9 cellular contexts compared by ENCODE assay signal in the genomic region with DNA sequence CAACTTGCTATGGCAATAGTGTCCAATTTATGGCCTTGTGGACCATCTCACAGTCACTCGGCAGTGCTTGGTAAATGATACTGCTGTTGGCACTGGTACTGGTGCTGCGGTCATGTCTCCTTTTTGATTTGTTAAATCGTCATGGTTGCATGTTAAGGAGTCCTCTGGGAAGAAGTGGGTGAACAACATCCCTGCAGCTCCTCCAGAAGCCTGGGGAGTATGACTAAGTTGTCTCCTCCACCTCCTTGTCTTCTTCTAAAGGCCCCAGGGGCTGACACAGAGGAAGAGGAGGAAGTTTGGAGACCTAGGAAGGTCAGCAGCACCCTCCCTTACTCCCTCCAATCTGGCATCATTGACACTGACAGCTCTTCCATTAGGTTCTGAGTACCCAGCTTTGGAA. TPM values are rescaled to one million over a fixed set of nuclear protein-coding genes. Genes with fewer than 3 reads are reported as not detected.
DNase-seq lines count a peak whose midpoint lies in the region; ATAC-seq and TF ChIP-seq lines count a peak whose summit lies in the region.
"Had no signal": no experiment of that assay in that cellular context is flagged by ENCODE, and none has a peak within 500 bp of the region (broad histone marks: within the 10 kb centered on the region; RNA-seq: fewer than 3 reads in every experiment).

No MANE protein-coding gene starts in this region.

- ATAC-seq in activated CD4-positive, alpha-beta T cell treated with anti-CD3 and anti-CD28 coated beads for 36 hours = peak; percentile 1
- ATAC-seq in thoracic aorta (ENCODE audit: insufficient number of reproducible peaks, low FRiP score, low read depth) (peak; percentile 3), HG02884 (IDR thresholded peaks at IDR 0.05; ENCODE audit: unreplicated experiment) (no peak), GM21619 (IDR thresholded peaks at IDR 0.05; ENCODE audit: unreplicated experiment) (no peak)

- peaks cover 96% of the 10 kb centered on the region for H3K4me1 Mint-ChIP-seq in activated CD4-positive, alpha-beta T cell treated with anti-CD3 and anti-CD28 coated beads for 36 hours

- intact Hi-C loops in activated CD4-positive, alpha-beta T cell treated with anti-CD3 and anti-CD28 coated beads for 36 hours (cut with DNase I, micrococcal nuclease) = loop anchor here (1.0 to 2.0 kb wide), 5 partner anchors 9 to 61 kb away; a partner anchor contains a TSS
- intact Hi-C loops in adrenal gland (cut with DNase I) = no loop called here

- WGBS in adrenal gland, 4 donors = 53 to 79% (median 64%) methylated on average over 2 to 3 of the region's 3 CpGs

- H3K9me3 ChIP-seq in adrenal gland (replicated peaks in 1 of 3) = no peaks in the 10 kb centered on the region
- H3K9me3 ChIP-seq in thoracic aorta = no peaks in the 10 kb centered on the region

- H3K4me3 Mint-ChIP-seq in activated CD4-positive, alpha-beta T cell treated with anti-CD3 and anti-CD28 coated beads for 36 hours = peak overlapping the region; percentile 75

- no peak for TF ChIP-seq POLR2A in adrenal gland (IDR thresholded peaks at IDR 0.05)

- H3K4me1 ChIP-seq in adrenal gland (replicated peaks in 1 of 2) = peaks cover 60 to 79% of the 10 kb centered on the region in 2 donors
- peaks cover 85 to 100% of the 10 kb centered on the region in 2 donors for H3K4me1 ChIP-seq in thoracic aorta (ENCODE audit: control insufficient read depth in 1 of 2, low read depth in 2 of 2)

- CTCF ChIA-PET in activated CD4-positive, alpha-beta T cell treated with anti-CD3 and anti-CD28 coated beads for 36 hours (lab: Charles Lee) = interaction anchor here (0.7 to 3.1 kb wide), 10 partner anchors 9 to 56 kb away, joined by 3 to 27 read pairs (median 8); a partner anchor contains a TSS

- POLR2A ChIA-PET in activated CD4-positive, alpha-beta T cell treated with anti-CD3 and anti-CD28 coated beads for 36 hours (lab: Charles Lee) = interaction anchor here (0.6 to 2.2 kb wide), 3 partner anchors 8 to 21 kb away, joined by 3 to 18 read pairs (median 3); a partner anchor contains a TSS

- no peaks in the 10 kb centered on the region for H3K27me3 Mint-ChIP-seq in activated CD4-positive, alpha-beta T cell treated with anti-CD3 and anti-CD28 coated beads for 36 hours

- H3K36me3 Mint-ChIP-seq in activated CD4-positive, alpha-beta T cell treated with anti-CD3 and anti-CD28 coated beads for 36 hours (ENCODE audit: low read depth) = peaks cover 33% of the 10 kb centered on the region

- H3K4me3 ChIP-seq in adrenal gland (no peak overlapping the region), thoracic aorta (peak overlapping the region; percentile 52)

- H3K27me3 ChIP-seq in adrenal gland (no peaks in the 10 kb centered on the region), thoracic aorta (replicated peaks; ENCODE audit: insufficient read depth) (no peaks in the 10 kb centered on the region)

- no peak for DNase-seq in activated CD4-positive, alpha-beta T cell treated with anti-CD3 and anti-CD28 coated beads for 36 hours
- DNase-seq in activated CD4-positive, alpha-beta T cell treated with anti-CD3 and anti-CD28 coated beads for 48 hours = no peak
- DNase-seq in adrenal gland (peak in 1 of 7 donors; percentile 50), kidney glomerular epithelial cell (lab: John Stamatoyannopoulos, UW) (peak; percentile 46), thoracic aorta (ENCODE audit: low spot score) (no peak), NCI-H2171 treated with DMSO at 0.1 percent for 48 hours (lab: John Stamatoyannopoulos, UW) (no peak)
- DNase-seq: NCI-H524 treated with DMSO at 0.1 percent for 48 hours had no signal

- H3K36me3 ChIP-seq in adrenal gland (replicated peaks in 1 of 2) (no peaks in the 10 kb centered on the region), thoracic aorta (no peaks in the 10 kb centered on the region)

- no peaks in the 10 kb centered on the region for H3K9me3 Mint-ChIP-seq in activated CD4-positive, alpha-beta T cell treated with anti-CD3 and anti-CD28 coated beads for 36 hours (ENCODE audit: low read depth)

- TF ChIP-seq CTCF in adrenal gland (IDR thresholded peaks at IDR 0.05) = no peak
- no peak for TF ChIP-seq CTCF in thoracic aorta (IDR thresholded peaks at IDR 0.05)

- H3K27ac ChIP-seq in adrenal gland (peak overlapping the region; percentile 14 to 88 (median 44)), thoracic aorta (peak overlapping the region; percentile 77 to 86)

- H3K27ac Mint-ChIP-seq in activated CD4-positive, alpha-beta T cell treated with anti-CD3 and anti-CD28 coated beads for 36 hours = peak overlapping the region; percentile 89

RNA-seq across cellular contexts. Expression of a gene that starts 8.5 kb away (rescaled TPM):
- 10 to 100 TPM; 20.3 to 21.6 TPM for total RNA-seq in activated CD4-positive, alpha-beta T cell treated with anti-CD3 and anti-CD28 coated beads for 36 hours
- total RNA-seq in adrenal gland (10 to 100 TPM; 18.3 to 27.0 (median 21.9) TPM), thoracic aorta (10 to 100 TPM; 55.6 to 59.2 TPM)
- 10 to 100 TPM; 11.4 to 13.1 (median 12.1) TPM for polyA plus RNA-seq in adrenal gland

RNA-seq across cellular contexts. Expression of a gene that starts 23.9 kb away (rescaled TPM):
- under 1 TPM; 0.60 to 0.64 TPM for total RNA-seq in activated CD4-positive, alpha-beta T cell treated with anti-CD3 and anti-CD28 coated beads for 36 hours
- total RNA-seq in adrenal gland (1 to 10 TPM in 2 of 8 donors, under 1 TPM in 6; 0.11 to 2.9 (median 0.67) TPM), thoracic aorta (under 1 TPM; 0.35 to 0.68 TPM)
- polyA plus RNA-seq in adrenal gland = 1 to 10 TPM in 2 of 3 donors, under 1 TPM in 1; 0.42 to 1.3 (median 1.1) TPM

Comparison
In these comparisons a context has a peak if more than half of its experiments do, and no peak if none do; other contexts are left out.
1. ATAC-seq: peak in activated CD4-positive, alpha-beta T cell treated with anti-CD3 and anti-CD28 coated beads for 36 hours (single experiment) and thoracic aorta (single experiment); none in HG02884 (single experiment) and GM21619 (single experiment).
2. intact Hi-C loops: an anchor here in activated CD4-positive, alpha-beta T cell treated with anti-CD3 and anti-CD28 coated beads for 36 hours (1.0 to 2.0 kb wide); none called in adrenal gland.